Comparison of ENCODE assay signal across 22 cellular contexts in genomic region chr22:31328545-31328960, GRCh38.
"Had no signal": no experiment of that assay in that cellular context is flagged by ENCODE, and none has a peak within 500 bp of the region (broad histone marks: within the 10 kb centered on the region; RNA-seq: fewer than 3 reads in every experiment).

No MANE protein-coding gene starts in this region.

- H3K4me3 ChIP-seq: colonic mucosa, dorsolateral prefrontal cortex, heart left ventricle, mucosa of descending colon, sigmoid colon, smooth muscle cell, testis, upper lobe of left lung had no signal

- H3K9me3 Mint-ChIP-seq: activated CD8-positive, alpha-beta T cell treated with anti-CD3 and anti-CD28 coated beads for 36 hours; memory B cell; nephron progenitor cell; WTC11 had no signal

- H3K27me3 Mint-ChIP-seq: activated CD8-positive, alpha-beta memory T cell treated with anti-CD3 and anti-CD28 coated beads, Interleukin-2, amount 10 ng/mL, durations not matched to agents 7 days and 5 days; activated CD8-positive, alpha-beta T cell treated with anti-CD3 and anti-CD28 coated beads for 36 hours; memory B cell had no signal

- H3K27me3 ChIP-seq: colonic mucosa, dorsolateral prefrontal cortex, heart left ventricle, sigmoid colon, testis, upper lobe of left lung had no signal

- H3K4me2 ChIP-seq: smooth muscle cell had no signal

- H3K9ac ChIP-seq: parathyroid adenoma had no signal

- H2AFZ ChIP-seq: parathyroid adenoma had no signal

- H3K27ac ChIP-seq: colonic mucosa, heart left ventricle, parathyroid adenoma, testis, upper lobe of left lung had no signal

- H3K27ac Mint-ChIP-seq: activated CD8-positive, alpha-beta memory T cell treated with anti-CD3 and anti-CD28 coated beads, Interleukin-2, amount 10 ng/mL, durations not matched to agents 7 days and 5 days; memory B cell; WTC11 had no signal

- H3K4me1 ChIP-seq: colonic mucosa, parathyroid adenoma, sigmoid colon, testis, upper lobe of left lung had no signal

- H3K4me1 Mint-ChIP-seq: nephron progenitor cell, WTC11 had no signal

- H3K4me3 Mint-ChIP-seq: activated CD8-positive, alpha-beta memory T cell treated with anti-CD3 and anti-CD28 coated beads, Interleukin-2, amount 10 ng/mL, durations not matched to agents 7 days and 5 days; activated CD8-positive, alpha-beta T cell treated with anti-CD3 and anti-CD28 coated beads for 36 hours; memory B cell; nephron progenitor cell; WTC11 had no signal

- H3K36me3 ChIP-seq: colonic mucosa had no signal

- H3K9me3 ChIP-seq: colonic mucosa, heart left ventricle, mucosa of descending colon, sigmoid colon, testis, upper lobe of left lung had no signal

- DNase-seq: activated CD8-positive, alpha-beta memory T cell treated with anti-CD3 and anti-CD28 coated beads, Interleukin-2, amount 10 ng/mL, durations not matched to agents 7 days and 5 days; activated CD8-positive, alpha-beta T cell treated with anti-CD3 and anti-CD28 coated beads for 36 hours; activated naive CD4-positive, alpha-beta T cell treated with Interleukin-2 at 50 U/mL for 16 hours; amygdala; colonic mucosa; heart left ventricle; left ventricle myocardium superior; mucosa of descending colon; nephron progenitor cell; sigmoid colon; stimulated activated CD4-positive, alpha-beta T cell treated with anti-CD3 and anti-CD28 coated beads, Interleukin-15, amount 100 ng/mL, for 24 hours; stimulated activated CD4-positive, alpha-beta T cell treated with anti-CD3 and anti-CD28 coated beads, Interleukin-2, amount 100 ng/mL, for 48 hours; stimulated activated CD8-positive, alpha-beta memory T cell treated with anti-CD3 and anti-CD28 coated beads, Interleukin-4, amount 100 ng/mL, for 48 hours; stimulated activated naive CD4-positive, alpha-beta T cell; T-helper 9 cell; testis; upper lobe of left lung had no signal

- ATAC-seq: activated CD8-positive, alpha-beta memory T cell treated with anti-CD3 and anti-CD28 coated beads, Interleukin-2, amount 10 ng/mL, durations not matched to agents 7 days and 5 days; activated CD8-positive, alpha-beta T cell treated with anti-CD3 and anti-CD28 coated beads for 36 hours; mucosa of descending colon; WTC11 had no signal
